ENCODE assay signal across 1 cellular context in genomic region chr13:52454825-52455676, GRCh38.
TF ChIP-seq lines count a peak whose summit lies in the region.

Gene CKAP2, plus strand, starts transcription at chr13:52455478. Its CDS starts 79 bp downstream, at chr13:52455557.

TF ChIP-seq in SK-N-SH, 30 proteins besides CTCF, POLR2A, EP300 and RAD21 (continued from another document):
- TF ChIP-seq, protein P1, sequence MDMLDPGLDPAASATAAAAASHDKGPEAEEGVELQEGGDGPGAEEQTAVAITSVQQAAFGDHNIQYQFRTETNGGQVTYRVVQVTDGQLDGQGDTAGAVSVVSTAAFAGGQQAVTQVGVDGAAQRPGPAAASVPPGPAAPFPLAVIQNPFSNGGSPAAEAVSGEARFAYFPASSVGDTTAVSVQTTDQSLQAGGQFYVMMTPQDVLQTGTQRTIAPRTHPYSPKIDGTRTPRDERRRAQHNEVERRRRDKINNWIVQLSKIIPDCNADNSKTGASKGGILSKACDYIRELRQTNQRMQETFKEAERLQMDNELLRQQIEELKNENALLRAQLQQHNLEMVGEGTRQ (IDR thresholded peaks at IDR 0.05; ENCODE audit: borderline replicate concordance, low read depth, low read length) = no peak
- TF ChIP-seq NFIC (IDR thresholded peaks at IDR 0.05; ENCODE audit: borderline replicate concordance) = no peak
- TF ChIP-seq MXI1 (IDR thresholded peaks at IDR 0.05; ENCODE audit: low read depth, low read length) = peak; percentile 84
- TF ChIP-seq POLR2AphosphoS5 (IDR thresholded peaks at IDR 0.05; ENCODE audit: low read depth, low read length) = peak; percentile 77
- TF ChIP-seq EZH2phosphoT487 (IDR thresholded peaks at IDR 0.05; ENCODE audit: borderline replicate concordance, low read depth) = no peak
- peak; percentile 76; the same call in 1 of the 2 replicates for TF ChIP-seq TAF1 (IDR thresholded peaks at IDR 0.05; ENCODE audit: borderline replicate concordance, low read depth, low read length)
- TF ChIP-seq TEAD4 (IDR thresholded peaks at IDR 0.05; ENCODE audit: borderline replicate concordance, insufficient read depth) = no peak
- TF ChIP-seq RCOR1 (IDR thresholded peaks at IDR 0.05; ENCODE audit: low read length) = no peak
- no peak for TF ChIP-seq CHD2 (IDR thresholded peaks at IDR 0.05; ENCODE audit: low read length, partially characterized antibody)
- no peak for TF ChIP-seq MEF2A (IDR thresholded peaks at IDR 0.05; ENCODE audit: borderline replicate concordance, low read depth)
- no peak for TF ChIP-seq FOSL2 (IDR thresholded peaks at IDR 0.05; ENCODE audit: borderline replicate concordance, low read depth)
- TF ChIP-seq FOXJ3 (CRISPR knock-in tag; IDR thresholded peaks at IDR 0.05) = no peak
